Comparison of ENCODE assay signal across 15 cellular contexts in genomic region chr4:11497212-11497806, GRCh38.
A peak's percentile ranks its signal among the peaks of the same experiment; 100 is the strongest.
DNase-seq lines count a peak whose midpoint lies in the region; ATAC-seq and TF ChIP-seq lines count a peak whose summit lies in the region.
"Had no signal": no experiment of that assay in that cellular context is flagged by ENCODE, and none has a peak within 500 bp of the region (broad histone marks: within the 10 kb centered on the region; RNA-seq: fewer than 3 reads in every experiment).

No MANE protein-coding gene starts in this region.

- H3K27me3 Mint-ChIP-seq in activated T-helper 2 cell treated with anti-CD3 and anti-CD28 coated beads, Interferon-gamma antibody, Interleukin-2, Interleukin-4, amounts not matched to agents 10 μg/mL and 5 μg/mL and 100 μg/mL, durations not matched to agents 14 hours and 24 hours and 36 hours (ENCODE audit: low read depth): peaks cover 6% of the 10 kb centered on the region

- peaks cover 14% of the 10 kb centered on the region for H3K9me3 Mint-ChIP-seq in activated T-helper 2 cell treated with anti-CD3 and anti-CD28 coated beads, Interferon-gamma antibody, Interleukin-2, Interleukin-4, amounts not matched to agents 10 μg/mL and 5 μg/mL and 100 μg/mL, durations not matched to agents 14 hours and 24 hours and 36 hours

- ATAC-seq in mucosa of descending colon (peak; percentile 59), gastroesophageal sphincter (no peak)

- H3K4me1 ChIP-seq in mucosa of descending colon (ENCODE audit: low read depth) (no peaks in the 10 kb centered on the region), gastroesophageal sphincter (no peaks in the 10 kb centered on the region)

- no peaks in the 10 kb centered on the region for H3K36me3 ChIP-seq in mucosa of descending colon (ENCODE audit: low read depth)
- no peaks in the 10 kb centered on the region for H3K36me3 ChIP-seq in gastroesophageal sphincter

- DNase-seq in NCI-H748 (lab: John Stamatoyannopoulos, UW; ENCODE audit: unreplicated experiment) (peak; percentile 17), NCI-H748 treated with DMSO at 0.1 percent for 48 hours (lab: John Stamatoyannopoulos, UW) (no peak), LHCN-M2 (ENCODE audit: low read depth) (peak; percentile 36), mucosa of descending colon (no peak), NCI-H1436 (lab: John Stamatoyannopoulos, UW) (no peak)
- no peak for DNase-seq in activated T-helper 2 cell treated with anti-CD3 and anti-CD28 coated beads, Interferon-gamma antibody, Interleukin-2, Interleukin-4, amounts not matched to agents 10 μg/mL and 5 μg/mL and 100 μg/mL, durations not matched to agents 14 hours and 24 hours and 36 hours (ENCODE audit: low spot score)
- DNase-seq in stimulated activated CD4-positive, alpha-beta T cell treated with anti-CD3 and anti-CD28 coated beads, Interleukin-12 subunit alpha, Interleukin-12 subunit beta, amount 100 ng/mL, for 4 hours: no peak
- DNase-seq: ACHN, NCI-H446, Right ventricle myocardium superior, T-helper 9 cell had no signal

- 83 to 100% methylated on average over 1 of the region's 1 CpG for WGBS in gastroesophageal sphincter (ENCODE audit: low coverage in 1 of 2), 2 donors

- H3K27me3 ChIP-seq in gastroesophageal sphincter: no peaks in the 10 kb centered on the region

- H3K9me3 ChIP-seq in mucosa of descending colon (no peaks in the 10 kb centered on the region), gastroesophageal sphincter (peaks cover 0 to 16% (median 0%) of the 10 kb centered on the region in 3 donors)

- no peak overlapping the region for H3K27ac ChIP-seq in gastroesophageal sphincter
- H3K27ac ChIP-seq: coronary artery, skin epidermis had no signal

- TF ChIP-seq CTCF in mucosa of descending colon (IDR thresholded peaks at IDR 0.05) (no peak), gastroesophageal sphincter (IDR thresholded peaks at IDR 0.05) (no peak)

- no peak for TF ChIP-seq POLR2A in gastroesophageal sphincter (IDR thresholded peaks at IDR 0.05)

- intact Hi-C loops in activated T-helper 2 cell treated with anti-CD3 and anti-CD28 coated beads, Interferon-gamma antibody, Interleukin-2, Interleukin-4, amounts not matched to agents 10 μg/mL and 5 μg/mL and 100 μg/mL, durations not matched to agents 14 hours and 24 hours and 36 hours (cut with micrococcal nuclease): loop anchor here (1.0 to 10.0 kb wide), 8 partner anchors 8 to 913 kb away; partner anchors contain the start of gene HS3ST1
- intact Hi-C loops in mucosa of descending colon (cut with DNase I, micrococcal nuclease): no loop called here

- H3K27ac Mint-ChIP-seq in activated T-helper 2 cell treated with anti-CD3 and anti-CD28 coated beads, Interferon-gamma antibody, Interleukin-2, Interleukin-4, amounts not matched to agents 10 μg/mL and 5 μg/mL and 100 μg/mL, durations not matched to agents 14 hours and 24 hours and 36 hours: peak overlapping the region; percentile 67
- H3K27ac Mint-ChIP-seq: mesothelial cell of epicardium had no signal

- no peaks in the 10 kb centered on the region for H3K36me3 Mint-ChIP-seq in activated T-helper 2 cell treated with anti-CD3 and anti-CD28 coated beads, Interferon-gamma antibody, Interleukin-2, Interleukin-4, amounts not matched to agents 10 μg/mL and 5 μg/mL and 100 μg/mL, durations not matched to agents 14 hours and 24 hours and 36 hours (ENCODE audit: low read depth)

- TF ChIP-seq EP300 in gastroesophageal sphincter (IDR thresholded peaks at IDR 0.05): no peak

- H3K4me1 Mint-ChIP-seq in activated T-helper 2 cell treated with anti-CD3 and anti-CD28 coated beads, Interferon-gamma antibody, Interleukin-2, Interleukin-4, amounts not matched to agents 10 μg/mL and 5 μg/mL and 100 μg/mL, durations not matched to agents 14 hours and 24 hours and 36 hours (ENCODE audit: low read depth): peaks cover 24% of the 10 kb centered on the region

- no peak overlapping the region for H3K4me3 Mint-ChIP-seq in activated T-helper 2 cell treated with anti-CD3 and anti-CD28 coated beads, Interferon-gamma antibody, Interleukin-2, Interleukin-4, amounts not matched to agents 10 μg/mL and 5 μg/mL and 100 μg/mL, durations not matched to agents 14 hours and 24 hours and 36 hours (ENCODE audit: low read depth)
- H3K4me3 Mint-ChIP-seq: mesothelial cell of epicardium had no signal

- H3K4me3 ChIP-seq in mucosa of descending colon (no peak overlapping the region), gastroesophageal sphincter (no peak overlapping the region)
- H3K4me3 ChIP-seq: coronary artery, skin epidermis had no signal

Comparison
In these comparisons a context has a peak if more than half of its experiments do, and no peak if none do; other contexts are left out.
1. DNase-seq: peak in NCI-H748 (single experiment) and LHCN-M2 (single experiment); none in NCI-H748 treated with DMSO at 0.1 percent for 48 hours (single experiment), activated T-helper 2 cell treated with anti-CD3 and anti-CD28 coated beads, Interferon-gamma antibody, Interleukin-2, Interleukin-4, amounts not matched to agents 10 μg/mL and 5 μg/mL and 100 μg/mL, durations not matched to agents 14 hours and 24 hours and 36 hours (single experiment), mucosa of descending colon (0 of 3), NCI-H1436 (single experiment) and stimulated activated CD4-positive, alpha-beta T cell treated with anti-CD3 and anti-CD28 coated beads, Interleukin-12 subunit alpha, Interleukin-12 subunit beta, amount 100 ng/mL, for 4 hours (single experiment).